8 cellular contexts compared by ENCODE assay signal in genomic region chr16:84088695-84089395, GRCh38. TPM values are rescaled to one million over a fixed set of nuclear protein-coding genes. Genes with fewer than 3 reads are reported as not detected.
A peak's percentile ranks its signal among the peaks of the same experiment; 100 is the strongest.
DNase-seq lines count a peak whose midpoint lies in the region; ATAC-seq and TF ChIP-seq lines count a peak whose summit lies in the region.

No MANE protein-coding gene starts in this region.

- intact Hi-C loops in activated CD4-positive, alpha-beta T cell treated with anti-CD3 and anti-CD28 coated beads for 36 hours (cut with DNase I, micrococcal nuclease): loop anchor here (1.0 to 10.0 kb wide), 4 partner anchors 28 to 416 kb away; partner anchors contain the start of genes MBTPS1 (in 1 of the 2), MEAK7 (in 1 of the 2) and TAF1C (in 1 of the 2)

- H3K9me3 Mint-ChIP-seq in CD4-positive, CD25-positive, alpha-beta regulatory T cell: no peaks in the 10 kb centered on the region
- no peaks in the 10 kb centered on the region for H3K9me3 Mint-ChIP-seq in activated CD4-positive, alpha-beta T cell treated with anti-CD3 and anti-CD28 coated beads for 36 hours (ENCODE audit: low read depth)

- H3K27ac Mint-ChIP-seq in CD4-positive, CD25-positive, alpha-beta regulatory T cell: peak overlapping the region; percentile 49 to 66 (median 63)
- H3K27ac Mint-ChIP-seq in activated CD4-positive, alpha-beta T cell treated with anti-CD3 and anti-CD28 coated beads for 36 hours: no peak overlapping the region

- no peak overlapping the region for H3K27ac ChIP-seq in CD4-positive, CD25-positive, alpha-beta regulatory T cell (ENCODE audit: insufficient read depth, low read length, poor library complexity, severe bottlenecking)

- POLR2A ChIA-PET in activated CD4-positive, alpha-beta T cell treated with anti-CD3 and anti-CD28 coated beads for 36 hours (lab: Charles Lee): interaction anchor here (0.6 to 0.7 kb wide), 3 partner anchors 14 to 80 kb away, joined by 4 to 5 read pairs (median 5); partner anchors contain the start of gene MBTPS1

- peaks cover 51% of the 10 kb centered on the region for H3K36me3 Mint-ChIP-seq in CD4-positive, CD25-positive, alpha-beta regulatory T cell
- H3K36me3 Mint-ChIP-seq in activated CD4-positive, alpha-beta T cell treated with anti-CD3 and anti-CD28 coated beads for 36 hours (ENCODE audit: low read depth): peaks cover 45% of the 10 kb centered on the region

- CTCF ChIA-PET in activated CD4-positive, alpha-beta T cell treated with anti-CD3 and anti-CD28 coated beads for 36 hours (lab: Charles Lee): interaction anchor here (0.7 to 8.0 kb wide), 17 partner anchors 11 to 219 kb away, joined by 3 to 100 read pairs (median 4); partner anchors contain the start of genes ADAD2, MBTPS1 and TAF1C

- peak in 2 of 3 donors; percentile 22 to 65 for DNase-seq in CD4-positive, CD25-positive, alpha-beta regulatory T cell
- peak; percentile 82 for DNase-seq in activated CD4-positive, alpha-beta T cell treated with anti-CD3 and anti-CD28 coated beads for 36 hours
- DNase-seq in epithelial cell of esophagus (ENCODE audit: low read depth) (peak; percentile 16), GDM1 (lab: John Stamatoyannopoulos, UW) (no peak), NCI-H2029 treated with DMSO at 0.1 percent for 48 hours (lab: John Stamatoyannopoulos, UW) (no peak)
- peak; percentile 67 for DNase-seq in stimulated activated CD8-positive, alpha-beta memory T cell treated with anti-CD3 and anti-CD28 coated beads, Interleukin-4, amount 100 ng/mL, for 48 hours

- peaks cover 22% of the 10 kb centered on the region for H3K4me1 ChIP-seq in CD4-positive, CD25-positive, alpha-beta regulatory T cell (ENCODE audit: control insufficient read depth, insufficient read depth, low read length, poor library complexity, severe bottlenecking)

- H3K9me3 ChIP-seq in CD4-positive, CD25-positive, alpha-beta regulatory T cell (ENCODE audit: control insufficient read depth in 2 of 2, low read length in 2 of 2): no peaks in the 10 kb centered on the region

- ATAC-seq in CD4-positive, CD25-positive, alpha-beta regulatory T cell (ENCODE audit: low read depth in 2 of 2): peak; percentile 35 to 53
- ATAC-seq in GM19372 (IDR thresholded peaks at IDR 0.05; ENCODE audit: low read depth, unreplicated experiment): peak; percentile 76
- peak; percentile 90 for ATAC-seq in HG03354 (IDR thresholded peaks at IDR 0.05; ENCODE audit: poor library complexity, severe bottlenecking, unreplicated experiment)
- ATAC-seq in activated CD4-positive, alpha-beta T cell treated with anti-CD3 and anti-CD28 coated beads for 36 hours: peak; percentile 89

- H3K27me3 ChIP-seq in CD4-positive, CD25-positive, alpha-beta regulatory T cell (ENCODE audit: control insufficient read depth, insufficient read depth, low read length): no peaks in the 10 kb centered on the region

- no peak overlapping the region for H3K4me3 ChIP-seq in CD4-positive, CD25-positive, alpha-beta regulatory T cell (ENCODE audit: low read depth, low read length)
- no peak overlapping the region for H3K4me3 ChIP-seq in epithelial cell of esophagus (ENCODE audit: low read length)

- TF ChIP-seq CTCF in epithelial cell of esophagus (IDR thresholded peaks at IDR 0.05; ENCODE audit: insufficient read depth, low read depth, low read length, missing control alignments): peak; percentile 13

- peaks cover 8 to 37% (median 21%) of the 10 kb centered on the region in 4 donors for H3K4me1 Mint-ChIP-seq in CD4-positive, CD25-positive, alpha-beta regulatory T cell
- H3K4me1 Mint-ChIP-seq in activated CD4-positive, alpha-beta T cell treated with anti-CD3 and anti-CD28 coated beads for 36 hours: peaks cover 43% of the 10 kb centered on the region

- no peaks in the 10 kb centered on the region for H3K27me3 Mint-ChIP-seq in CD4-positive, CD25-positive, alpha-beta regulatory T cell
- H3K27me3 Mint-ChIP-seq in activated CD4-positive, alpha-beta T cell treated with anti-CD3 and anti-CD28 coated beads for 36 hours: no peaks in the 10 kb centered on the region

- no peak overlapping the region for H3K4me3 Mint-ChIP-seq in CD4-positive, CD25-positive, alpha-beta regulatory T cell
- H3K4me3 Mint-ChIP-seq in activated CD4-positive, alpha-beta T cell treated with anti-CD3 and anti-CD28 coated beads for 36 hours: no peak overlapping the region

- H3K36me3 ChIP-seq in CD4-positive, CD25-positive, alpha-beta regulatory T cell (ENCODE audit: control insufficient read depth, insufficient read depth, low read length): peaks cover 83% of the 10 kb centered on the region

RNA-seq across cellular contexts. Expression of gene MBTPS1, which starts 27.9 kb away (rescaled TPM):
- 118 TPM for total RNA-seq in CD4-positive, CD25-positive, alpha-beta regulatory T cell
- polyA plus RNA-seq in CD4-positive, CD25-positive, alpha-beta regulatory T cell: 10 to 100 TPM; 40.6 to 62.5 (median 47.8) TPM
- total RNA-seq in activated CD4-positive, alpha-beta T cell treated with anti-CD3 and anti-CD28 coated beads for 36 hours: 10 to 100 TPM; 32.0 to 32.2 TPM

RNA-seq across cellular contexts. Expression of gene SLC38A8, which starts 46.2 kb away (rescaled TPM):
- not detected for total RNA-seq in CD4-positive, CD25-positive, alpha-beta regulatory T cell
- polyA plus RNA-seq in CD4-positive, CD25-positive, alpha-beta regulatory T cell: not detected
- not detected for total RNA-seq in activated CD4-positive, alpha-beta T cell treated with anti-CD3 and anti-CD28 coated beads for 36 hours

RNA-seq across cellular contexts. Expression of gene HSDL1, which starts 56.1 kb away (rescaled TPM):
- 17.3 TPM for total RNA-seq in CD4-positive, CD25-positive, alpha-beta regulatory T cell
- 10 to 100 TPM in 1 of 4 donors, 1 to 10 TPM in 3; 6.8 to 10.6 (median 9.6) TPM for polyA plus RNA-seq in CD4-positive, CD25-positive, alpha-beta regulatory T cell
- 10 to 100 TPM in 1 of 2 experiments, 1 to 10 TPM in 1; 7.4 to 11.4 TPM for total RNA-seq in activated CD4-positive, alpha-beta T cell treated with anti-CD3 and anti-CD28 coated beads for 36 hours

RNA-seq across cellular contexts. Expression of gene DNAAF1, which starts 56.3 kb away (rescaled TPM):
- 0.27 TPM for total RNA-seq in CD4-positive, CD25-positive, alpha-beta regulatory T cell
- under 1 TPM in 3 of 4 donors, not detected in 1; 0.03 to 0.81 (median 0.33) TPM for polyA plus RNA-seq in CD4-positive, CD25-positive, alpha-beta regulatory T cell
- total RNA-seq in activated CD4-positive, alpha-beta T cell treated with anti-CD3 and anti-CD28 coated beads for 36 hours: under 1 TPM in 1 of 2 experiments, not detected in 1; 0.39 TPM

Comparison
In these comparisons a context has a peak if more than half of its experiments do, and no peak if none do; other contexts are left out.
1. DNase-seq: peak in CD4-positive, CD25-positive, alpha-beta regulatory T cell (2 of 3), activated CD4-positive, alpha-beta T cell treated with anti-CD3 and anti-CD28 coated beads for 36 hours (single experiment), epithelial cell of esophagus (single experiment) and stimulated activated CD8-positive, alpha-beta memory T cell treated with anti-CD3 and anti-CD28 coated beads, Interleukin-4, amount 100 ng/mL, for 48 hours (single experiment); none in GDM1 (single experiment) and NCI-H2029 treated with DMSO at 0.1 percent for 48 hours (single experiment).
2. Peak in every context shown above with its lines, with median percentiles within 50 percentile points of each other: ATAC-seq.